In the genomic region with DNA sequence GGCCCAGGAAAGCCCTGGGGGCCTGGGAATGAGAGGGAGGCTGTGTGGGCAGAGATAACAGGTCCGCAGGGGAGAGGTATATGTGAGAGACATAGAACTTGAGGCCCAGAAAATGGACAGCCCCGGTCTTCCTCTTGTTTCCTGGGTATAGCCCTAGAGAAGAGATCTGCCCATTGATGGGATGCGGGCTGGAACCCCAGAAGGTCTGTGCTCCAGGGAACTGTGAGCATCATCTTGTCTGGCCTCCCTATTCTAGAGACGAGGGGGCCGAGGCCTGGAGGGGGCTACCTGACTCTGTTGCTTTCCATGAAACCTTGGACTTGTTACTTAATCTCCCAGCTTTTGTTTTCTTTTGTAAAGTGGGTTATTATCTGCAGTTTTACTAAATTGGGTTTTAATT, we compare ENCODE assay signal across 1 cellular context.
TF ChIP-seq lines count a peak whose summit lies in the region.

No MANE protein-coding gene starts in this region.

TF ChIP-seq in WTC11, 78 proteins besides CTCF, POLR2A, EP300 and RAD21:
- TF ChIP-seq, protein P1, sequence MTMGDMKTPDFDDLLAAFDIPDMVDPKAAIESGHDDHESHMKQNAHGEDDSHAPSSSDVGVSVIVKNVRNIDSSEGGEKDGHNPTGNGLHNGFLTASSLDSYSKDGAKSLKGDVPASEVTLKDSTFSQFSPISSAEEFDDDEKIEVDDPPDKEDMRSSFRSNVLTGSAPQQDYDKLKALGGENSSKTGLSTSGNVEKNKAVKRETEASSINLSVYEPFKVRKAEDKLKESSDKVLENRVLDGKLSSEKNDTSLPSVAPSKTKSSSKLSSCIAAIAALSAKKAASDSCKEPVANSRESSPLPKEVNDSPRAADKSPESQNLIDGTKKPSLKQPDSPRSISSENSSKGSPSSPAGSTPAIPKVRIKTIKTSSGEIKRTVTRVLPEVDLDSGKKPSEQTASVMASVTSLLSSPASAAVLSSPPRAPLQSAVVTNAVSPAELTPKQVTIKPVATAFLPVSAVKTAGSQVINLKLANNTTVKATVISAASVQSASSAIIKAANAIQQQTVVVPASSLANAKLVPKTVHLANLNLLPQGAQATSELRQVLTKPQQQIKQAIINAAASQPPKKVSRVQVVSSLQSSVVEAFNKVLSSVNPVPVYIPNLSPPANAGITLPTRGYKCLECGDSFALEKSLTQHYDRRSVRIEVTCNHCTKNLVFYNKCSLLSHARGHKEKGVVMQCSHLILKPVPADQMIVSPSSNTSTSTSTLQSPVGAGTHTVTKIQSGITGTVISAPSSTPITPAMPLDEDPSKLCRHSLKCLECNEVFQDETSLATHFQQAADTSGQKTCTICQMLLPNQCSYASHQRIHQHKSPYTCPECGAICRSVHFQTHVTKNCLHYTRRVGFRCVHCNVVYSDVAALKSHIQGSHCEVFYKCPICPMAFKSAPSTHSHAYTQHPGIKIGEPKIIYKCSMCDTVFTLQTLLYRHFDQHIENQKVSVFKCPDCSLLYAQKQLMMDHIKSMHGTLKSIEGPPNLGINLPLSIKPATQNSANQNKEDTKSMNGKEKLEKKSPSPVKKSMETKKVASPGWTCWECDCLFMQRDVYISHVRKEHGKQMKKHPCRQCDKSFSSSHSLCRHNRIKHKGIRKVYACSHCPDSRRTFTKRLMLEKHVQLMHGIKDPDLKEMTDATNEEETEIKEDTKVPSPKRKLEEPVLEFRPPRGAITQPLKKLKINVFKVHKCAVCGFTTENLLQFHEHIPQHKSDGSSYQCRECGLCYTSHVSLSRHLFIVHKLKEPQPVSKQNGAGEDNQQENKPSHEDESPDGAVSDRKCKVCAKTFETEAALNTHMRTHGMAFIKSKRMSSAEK (CRISPR knock-in tag; IDR thresholded peaks at IDR 0.05; ENCODE audit: borderline replicate concordance), result no peak
- TF ChIP-seq ZNF423 (CRISPR knock-in tag; IDR thresholded peaks at IDR 0.05) (no peak), CREM (CRISPR knock-in tag; IDR thresholded peaks at IDR 0.05) (no peak), HMGA2 (CRISPR knock-in tag; IDR thresholded peaks at IDR 0.05) (no peak), FOXP1 (CRISPR knock-in tag; IDR thresholded peaks at IDR 0.05; ENCODE audit: borderline replicate concordance) (no peak), ATF2 (CRISPR knock-in tag; IDR thresholded peaks at IDR 0.05; ENCODE audit: borderline replicate concordance, low read depth) (no peak), NFATC4 (CRISPR knock-in tag; IDR thresholded peaks at IDR 0.05) (no peak), RELA (CRISPR knock-in tag; IDR thresholded peaks at IDR 0.05; ENCODE audit: borderline replicate concordance) (no peak)
- TF ChIP-seq, protein P2, sequence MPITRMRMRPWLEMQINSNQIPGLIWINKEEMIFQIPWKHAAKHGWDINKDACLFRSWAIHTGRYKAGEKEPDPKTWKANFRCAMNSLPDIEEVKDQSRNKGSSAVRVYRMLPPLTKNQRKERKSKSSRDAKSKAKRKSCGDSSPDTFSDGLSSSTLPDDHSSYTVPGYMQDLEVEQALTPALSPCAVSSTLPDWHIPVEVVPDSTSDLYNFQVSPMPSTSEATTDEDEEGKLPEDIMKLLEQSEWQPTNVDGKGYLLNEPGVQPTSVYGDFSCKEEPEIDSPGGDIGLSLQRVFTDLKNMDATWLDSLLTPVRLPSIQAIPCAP (CRISPR knock-in tag; IDR thresholded peaks at IDR 0.05), result no peak
